ENCODE assay signal across 19 cellular contexts in genomic region chr3:23444386-23444785, GRCh38.
"Had no signal": no experiment of that assay in that cellular context is flagged by ENCODE, and none has a peak within 500 bp of the region (broad histone marks: within the 10 kb centered on the region; RNA-seq: fewer than 3 reads in every experiment).

No MANE protein-coding gene starts in this region.

- H3K36me3 ChIP-seq: adrenal gland, tibial nerve, vagina had no signal

- H3K9me3 Mint-ChIP-seq: activated naive CD4-positive, alpha-beta T cell treated with anti-CD3 and anti-CD28 coated beads, Interleukin-2, amount 50 U/mL, for 72 hours; activated T-cell treated with anti-CD3 and anti-CD28 coated beads, Interleukin-2, amount 50 U/mL, for 72 hours; memory B cell; naive thymus-derived CD4-positive, alpha-beta T cell; stimulated activated naive CD8-positive, alpha-beta T cell treated with anti-CD3 and anti-CD28 coated beads, Interleukin-15, Interleukin-2, amounts not matched to agents 100 ng/mL and 50 ng/mL, for 24 hours had no signal

- H3K27ac Mint-ChIP-seq: activated naive CD4-positive, alpha-beta T cell treated with anti-CD3 and anti-CD28 coated beads, Interleukin-2, amount 50 U/mL, for 72 hours; activated T-cell treated with anti-CD3 and anti-CD28 coated beads, Interleukin-2, amount 50 U/mL, for 72 hours; memory B cell; naive thymus-derived CD4-positive, alpha-beta T cell; stimulated activated naive CD8-positive, alpha-beta T cell treated with anti-CD3 and anti-CD28 coated beads, Interleukin-15, Interleukin-2, amounts not matched to agents 100 ng/mL and 50 ng/mL, for 24 hours had no signal

- H3K4me1 ChIP-seq: vagina had no signal

- ATAC-seq: activated naive CD4-positive, alpha-beta T cell treated with anti-CD3 and anti-CD28 coated beads, Interleukin-2, amount 50 U/mL, for 72 hours; activated T-cell treated with anti-CD3 and anti-CD28 coated beads, Interleukin-2, amount 50 U/mL, for 72 hours; naive thymus-derived CD4-positive, alpha-beta T cell; right cardiac atrium had no signal

- H3K4me3 Mint-ChIP-seq: activated T-cell treated with anti-CD3 and anti-CD28 coated beads, Interleukin-2, amount 50 U/mL, for 72 hours; memory B cell; stimulated activated naive CD8-positive, alpha-beta T cell treated with anti-CD3 and anti-CD28 coated beads, Interleukin-15, Interleukin-2, amounts not matched to agents 100 ng/mL and 50 ng/mL, for 24 hours had no signal

- H3K27me3 Mint-ChIP-seq: memory B cell; stimulated activated naive CD8-positive, alpha-beta T cell treated with anti-CD3 and anti-CD28 coated beads, Interleukin-15, Interleukin-2, amounts not matched to agents 100 ng/mL and 50 ng/mL, for 24 hours had no signal

- H3K4me3 ChIP-seq: adrenal gland, psoas muscle, skin epidermis, tibial nerve, vagina had no signal

- DNase-seq: activated CD4-positive, alpha-beta T cell treated with anti-CD3 and anti-CD28 coated beads for 1 hour; activated CD4-positive, alpha-beta T cell treated with anti-CD3 and anti-CD28 coated beads, Interleukin-2, amount 50 U/mL, for 4 hours; activated gamma-delta T cell treated with Interleukin-2 at 50 U/mL for 16 hours; activated T-cell treated with anti-CD3 and anti-CD28 coated beads, Interleukin-2, amount 50 U/mL, for 72 hours; adrenal gland; dermis blood vessel endothelial cell; effector memory CD4-positive, alpha-beta T cell; naive thymus-derived CD4-positive, alpha-beta T cell; psoas muscle; right cardiac atrium; stimulated activated CD4-positive, alpha-beta T cell treated with anti-CD3 and anti-CD28 coated beads, Interleukin-2, amount 100 ng/mL, for 48 hours had no signal

- H3K27me3 ChIP-seq: adrenal gland, tibial nerve, vagina had no signal

- H3K9me3 ChIP-seq: adrenal gland, psoas muscle, tibial nerve, vagina had no signal

- FAIRE-seq: endothelial cell of umbilical vein had no signal

- H3K27ac ChIP-seq: adrenal gland, psoas muscle, skin epidermis, tibial nerve, vagina, VCaP had no signal

- H3K36me3 Mint-ChIP-seq: memory B cell; naive thymus-derived CD4-positive, alpha-beta T cell had no signal
